1 cellular context compared by ENCODE assay signal in the genomic region with DNA sequence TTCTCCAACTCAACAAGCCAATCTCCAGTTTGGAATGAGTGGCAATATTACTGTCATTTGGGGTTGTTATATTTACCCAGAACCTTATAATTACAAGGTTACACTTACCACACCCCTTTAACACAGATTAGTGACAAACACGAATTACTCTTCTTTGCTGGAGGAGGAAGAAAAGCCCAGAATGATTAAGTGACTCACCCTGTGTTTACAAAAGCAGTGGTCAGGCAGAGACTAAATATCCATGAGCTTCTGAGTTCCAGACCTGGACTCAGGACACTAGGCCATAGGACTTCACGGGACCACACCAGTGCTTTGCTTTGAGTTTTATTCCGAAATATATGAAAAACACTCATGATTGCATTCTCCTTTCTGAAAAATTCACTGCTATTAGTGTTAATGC.
TF ChIP-seq lines count a peak whose summit lies in the region.

No MANE protein-coding gene starts in this region.

TF ChIP-seq in IMR-90, 13 proteins besides CTCF, POLR2A, EP300 and RAD21 (continued from another document):
- TF ChIP-seq ELK1 (IDR thresholded peaks at IDR 0.05; ENCODE audit: borderline replicate concordance, low read depth, low read length) (no peak), NFE2L2 (IDR thresholded peaks at IDR 0.05; ENCODE audit: low read depth, low read length) (no peak), CEBPB (IDR thresholded peaks at IDR 0.05; ENCODE audit: low read depth, low read length) (no peak), USF2 (IDR thresholded peaks at IDR 0.05; ENCODE audit: low read depth, low read length) (no peak)
